In genomic region chr10:112759519-112759918, GRCh38 we compare ENCODE assay signal across 2 cellular contexts.
TF ChIP-seq lines count a peak whose summit lies in the region.

No MANE protein-coding gene starts in this region.

TF ChIP-seq in HEK293, 187 proteins besides CTCF, POLR2A, EP300 and RAD21:
- TF ChIP-seq EGR2 (tag by site-specific recombination; IDR thresholded peaks at IDR 0.05; ENCODE audit: low read depth) (peak; percentile 86), ZFHX2 (tag by site-specific recombination; conservative IDR thresholded peaks at IDR 0.05) (peak; percentile 87), ZNF112 (tag by site-specific recombination; IDR thresholded peaks at IDR 0.05) (no peak)
- TF ChIP-seq, protein P1, sequence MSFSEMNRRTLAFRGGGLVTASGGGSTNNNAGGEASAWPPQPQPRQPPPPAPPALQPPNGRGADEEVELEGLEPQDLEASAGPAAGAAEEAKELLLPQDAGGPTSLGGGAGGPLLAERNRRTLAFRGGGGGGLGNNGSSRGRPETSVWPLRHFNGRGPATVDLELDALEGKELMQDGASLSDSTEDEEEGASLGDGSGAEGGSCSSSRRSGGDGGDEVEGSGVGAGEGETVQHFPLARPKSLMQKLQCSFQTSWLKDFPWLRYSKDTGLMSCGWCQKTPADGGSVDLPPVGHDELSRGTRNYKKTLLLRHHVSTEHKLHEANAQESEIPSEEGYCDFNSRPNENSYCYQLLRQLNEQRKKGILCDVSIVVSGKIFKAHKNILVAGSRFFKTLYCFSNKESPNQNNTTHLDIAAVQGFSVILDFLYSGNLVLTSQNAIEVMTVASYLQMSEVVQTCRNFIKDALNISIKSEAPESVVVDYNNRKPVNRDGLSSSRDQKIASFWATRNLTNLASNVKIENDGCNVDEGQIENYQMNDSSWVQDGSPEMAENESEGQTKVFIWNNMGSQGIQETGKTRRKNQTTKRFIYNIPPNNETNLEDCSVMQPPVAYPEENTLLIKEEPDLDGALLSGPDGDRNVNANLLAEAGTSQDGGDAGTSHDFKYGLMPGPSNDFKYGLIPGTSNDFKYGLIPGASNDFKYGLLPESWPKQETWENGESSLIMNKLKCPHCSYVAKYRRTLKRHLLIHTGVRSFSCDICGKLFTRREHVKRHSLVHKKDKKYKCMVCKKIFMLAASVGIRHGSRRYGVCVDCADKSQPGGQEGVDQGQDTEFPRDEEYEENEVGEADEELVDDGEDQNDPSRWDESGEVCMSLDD (tag by site-specific recombination; IDR thresholded peaks at IDR 0.05), result no peak
TF ChIP-seq in HEK293: peak in this region for 2.

TF ChIP-seq in H1, 55 proteins besides CTCF, POLR2A, EP300 and RAD21:
- TF ChIP-seq YY1 (IDR thresholded peaks at IDR 0.05; ENCODE audit: low read depth, low read length) (no peak), USF2 (IDR thresholded peaks at IDR 0.05; ENCODE audit: low read length) (no peak), CEBPB (IDR thresholded peaks at IDR 0.05; ENCODE audit: low read depth, low read length) (no peak), SAP30 (IDR thresholded peaks at IDR 0.05; ENCODE audit: insufficient read depth, insufficient replicate concordance, low read length) (no peak), NRF1 (IDR thresholded peaks at IDR 0.05; ENCODE audit: low read depth, low read length) (no peak), JUND (IDR thresholded peaks at IDR 0.05; ENCODE audit: low read length) (no peak), KDM1A (IDR thresholded peaks at IDR 0.05; ENCODE audit: borderline replicate concordance, low read length) (no peak), CHD7 (IDR thresholded peaks at IDR 0.05; ENCODE audit: insufficient replicate concordance, low read length) (no peak), RXRA (IDR thresholded peaks at IDR 0.05; ENCODE audit: insufficient read depth, low read depth, low read length) (no peak), PHF8 (conservative IDR thresholded peaks at IDR 0.05; ENCODE audit: low read depth, low read length) (no peak), SIN3A (conservative IDR thresholded peaks at IDR 0.05 in 1 of 2, IDR thresholded peaks at IDR 0.05 in 1 of 2; ENCODE audit: low read depth in 1 of 2, low read length in 2 of 2) (no peak), KDM4A (IDR thresholded peaks at IDR 0.05; ENCODE audit: low read depth, low read length, severe bottlenecking) (no peak), BACH1 (IDR thresholded peaks at IDR 0.05; ENCODE audit: low read length) (no peak), POLR2AphosphoS5 (IDR thresholded peaks at IDR 0.05; ENCODE audit: low read depth, low read length) (no peak), JUN (IDR thresholded peaks at IDR 0.05; ENCODE audit: low read depth, low read length) (no peak), EZH2 (IDR thresholded peaks at IDR 0.05; ENCODE audit: low read depth, low read length, severe bottlenecking) (no peak), CREB1 (IDR thresholded peaks at IDR 0.05) (no peak), SP2 (IDR thresholded peaks at IDR 0.05; ENCODE audit: low read length) (no peak)
